ENCODE assay signal across 8 cellular contexts in the genomic region with DNA sequence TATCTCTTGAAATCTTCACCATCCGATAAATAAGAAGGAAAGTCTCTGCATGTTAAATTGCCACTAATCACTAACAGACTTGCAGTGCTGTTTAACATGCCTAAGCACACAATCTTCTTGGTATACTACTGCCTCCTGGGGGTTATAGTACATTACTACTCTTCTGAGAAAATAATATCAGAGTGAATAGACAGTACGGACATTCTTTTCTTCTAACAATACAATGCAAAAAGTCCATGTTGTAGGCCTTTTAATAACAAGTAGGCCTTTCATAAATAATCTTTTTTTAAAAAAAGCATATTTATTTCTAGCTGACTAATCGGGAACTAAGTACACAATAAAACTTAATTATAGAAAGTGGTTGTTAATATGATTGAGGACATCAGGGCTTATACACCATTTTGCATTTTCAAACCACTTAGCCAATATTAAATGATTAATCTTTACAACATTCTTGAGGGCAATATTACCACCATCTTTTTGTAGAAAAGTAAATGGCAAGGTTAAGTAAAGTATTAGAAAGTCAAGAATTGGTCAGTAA.
DNase-seq lines count a peak whose midpoint lies in the region; ATAC-seq and TF ChIP-seq lines count a peak whose summit lies in the region.

No MANE protein-coding gene starts in this region.

- no peak overlapping the region for H2AFZ ChIP-seq in GM23338

- no peaks in the 10 kb centered on the region for H3F3A ChIP-seq in GM23338 (replicated peaks; ENCODE audit: low read depth)

- intact Hi-C loops in ascending aorta (cut with DNase I): loop anchor here (1.0 kb wide), 2 partner anchors 544 to 575 kb away; no protein-coding TSS in a partner anchor

- H3K4me1 ChIP-seq in GM23338 (ENCODE audit: insufficient read depth) (no peaks in the 10 kb centered on the region), ascending aorta (no peaks in the 10 kb centered on the region)

- TF ChIP-seq CTCF in GM23338 (conservative IDR thresholded peaks at IDR 0.05; ENCODE audit: low read depth in 2 of 2) (peak; percentile 74 to 91), ascending aorta (IDR thresholded peaks at IDR 0.05) (peak; percentile 62 to 75 (median 75))

- H4K20me1 ChIP-seq in GM23338 (replicated peaks; ENCODE audit: insufficient read depth): no peaks in the 10 kb centered on the region

- H3K9me2 ChIP-seq in GM23338 (ENCODE audit: insufficient read depth): no peaks in the 10 kb centered on the region

- no peak overlapping the region for H3K27ac Mint-ChIP-seq in GM23338
- H3K27ac Mint-ChIP-seq in stimulated activated naive B cell treated with anti-CD40 and anti-IgM and Interleukin-4, amounts not matched to agents 10 μg/mL and 1 μg/mL and 100 μg/mL, for 72 hours: no peak overlapping the region

- ATAC-seq in GM23338 (peak; percentile 82), GM18498 (IDR thresholded peaks at IDR 0.05; ENCODE audit: unreplicated experiment) (no peak)
- ATAC-seq in stimulated activated naive B cell treated with anti-CD40 and anti-IgM and Interleukin-4, amounts not matched to agents 10 μg/mL and 1 μg/mL and 100 μg/mL, for 72 hours (replicated peaks): peak; percentile 85 to 93

- no peak overlapping the region for H3K4me3 Mint-ChIP-seq in GM23338
- no peak overlapping the region for H3K4me3 Mint-ChIP-seq in stimulated activated naive B cell treated with anti-CD40 and anti-IgM and Interleukin-4, amounts not matched to agents 10 μg/mL and 1 μg/mL and 100 μg/mL, for 72 hours

- H3K27me3 Mint-ChIP-seq in GM23338 (ENCODE audit: insufficient read depth, low read depth, poor library complexity): no peaks in the 10 kb centered on the region
- H3K27me3 Mint-ChIP-seq in stimulated activated naive B cell treated with anti-CD40 and anti-IgM and Interleukin-4, amounts not matched to agents 10 μg/mL and 1 μg/mL and 100 μg/mL, for 72 hours: peaks cover 0 to 15% of the 10 kb centered on the region in 2 donors

- no peak overlapping the region for H3K4me2 ChIP-seq in GM23338

- no peaks in the 10 kb centered on the region for H3K27me3 ChIP-seq in GM23338 (ENCODE audit: insufficient read depth)
- H3K27me3 ChIP-seq in ascending aorta: no peaks in the 10 kb centered on the region

- no peaks in the 10 kb centered on the region for H3K36me3 Mint-ChIP-seq in GM23338 (ENCODE audit: low read depth)
- no peaks in the 10 kb centered on the region for H3K36me3 Mint-ChIP-seq in stimulated activated naive B cell treated with anti-CD40 and anti-IgM and Interleukin-4, amounts not matched to agents 10 μg/mL and 1 μg/mL and 100 μg/mL, for 72 hours

- H3K4me1 Mint-ChIP-seq in GM23338: no peaks in the 10 kb centered on the region
- H3K4me1 Mint-ChIP-seq in stimulated activated naive B cell treated with anti-CD40 and anti-IgM and Interleukin-4, amounts not matched to agents 10 μg/mL and 1 μg/mL and 100 μg/mL, for 72 hours: peaks cover 0 to 2% of the 10 kb centered on the region in 2 donors

- H3K36me3 ChIP-seq in GM23338 (ENCODE audit: insufficient read depth): no peaks in the 10 kb centered on the region
- no peaks in the 10 kb centered on the region for H3K36me3 ChIP-seq in ascending aorta

- H3K9me3 ChIP-seq in ascending aorta: no peaks in the 10 kb centered on the region

- H3K4me3 ChIP-seq in GM23338: no peak overlapping the region
- no peak overlapping the region for H3K4me3 ChIP-seq in ascending aorta

- H3K9me3 Mint-ChIP-seq in GM23338: no peaks in the 10 kb centered on the region
- H3K9me3 Mint-ChIP-seq in stimulated activated naive B cell treated with anti-CD40 and anti-IgM and Interleukin-4, amounts not matched to agents 10 μg/mL and 1 μg/mL and 100 μg/mL, for 72 hours: no peaks in the 10 kb centered on the region

- no peak overlapping the region for H3K27ac ChIP-seq in GM23338 (ENCODE audit: low read depth)
- no peak overlapping the region for H3K27ac ChIP-seq in ascending aorta

- no peaks in the 10 kb centered on the region for H3K79me2 ChIP-seq in GM23338 (replicated peaks; ENCODE audit: insufficient read depth)

- DNase-seq in Ammon's horn (ENCODE audit: low spot score): peak; percentile 78
- DNase-seq in GM23338 (ENCODE audit: low spot score): peak; percentile 82
- peak; percentile 60 to 86 for DNase-seq in NCI-H446 (lab: John Stamatoyannopoulos, UW)
- no peak for DNase-seq in ascending aorta (ENCODE audit: low spot score in 2 of 2)
- peak; percentile 14 for DNase-seq in hepatic stellate cell (ENCODE audit: low spot score)
- DNase-seq in stimulated activated naive B cell treated with anti-CD40 and anti-IgM and Interleukin-4, amounts not matched to agents 10 μg/mL and 1 μg/mL and 100 μg/mL, for 72 hours: no peak
- no peak for DNase-seq in NK-92 (lab: John Stamatoyannopoulos, UW; ENCODE audit: unreplicated experiment)

TF ChIP-seq in GM23338, 12 proteins besides CTCF, POLR2A, EP300 and RAD21 (continues in another document):
- TF ChIP-seq, protein P1, sequence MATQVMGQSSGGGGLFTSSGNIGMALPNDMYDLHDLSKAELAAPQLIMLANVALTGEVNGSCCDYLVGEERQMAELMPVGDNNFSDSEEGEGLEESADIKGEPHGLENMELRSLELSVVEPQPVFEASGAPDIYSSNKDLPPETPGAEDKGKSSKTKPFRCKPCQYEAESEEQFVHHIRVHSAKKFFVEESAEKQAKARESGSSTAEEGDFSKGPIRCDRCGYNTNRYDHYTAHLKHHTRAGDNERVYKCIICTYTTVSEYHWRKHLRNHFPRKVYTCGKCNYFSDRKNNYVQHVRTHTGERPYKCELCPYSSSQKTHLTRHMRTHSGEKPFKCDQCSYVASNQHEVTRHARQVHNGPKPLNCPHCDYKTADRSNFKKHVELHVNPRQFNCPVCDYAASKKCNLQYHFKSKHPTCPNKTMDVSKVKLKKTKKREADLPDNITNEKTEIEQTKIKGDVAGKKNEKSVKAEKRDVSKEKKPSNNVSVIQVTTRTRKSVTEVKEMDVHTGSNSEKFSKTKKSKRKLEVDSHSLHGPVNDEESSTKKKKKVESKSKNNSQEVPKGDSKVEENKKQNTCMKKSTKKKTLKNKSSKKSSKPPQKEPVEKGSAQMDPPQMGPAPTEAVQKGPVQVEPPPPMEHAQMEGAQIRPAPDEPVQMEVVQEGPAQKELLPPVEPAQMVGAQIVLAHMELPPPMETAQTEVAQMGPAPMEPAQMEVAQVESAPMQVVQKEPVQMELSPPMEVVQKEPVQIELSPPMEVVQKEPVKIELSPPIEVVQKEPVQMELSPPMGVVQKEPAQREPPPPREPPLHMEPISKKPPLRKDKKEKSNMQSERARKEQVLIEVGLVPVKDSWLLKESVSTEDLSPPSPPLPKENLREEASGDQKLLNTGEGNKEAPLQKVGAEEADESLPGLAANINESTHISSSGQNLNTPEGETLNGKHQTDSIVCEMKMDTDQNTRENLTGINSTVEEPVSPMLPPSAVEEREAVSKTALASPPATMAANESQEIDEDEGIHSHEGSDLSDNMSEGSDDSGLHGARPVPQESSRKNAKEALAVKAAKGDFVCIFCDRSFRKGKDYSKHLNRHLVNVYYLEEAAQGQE (IDR thresholded peaks at IDR 0.05; ENCODE audit: unreplicated experiment): no peak

Comparison
In these comparisons a context has a peak if more than half of its experiments do, and no peak if none do; other contexts are left out.
1. DNase-seq: peak in Ammon's horn (single experiment), GM23338 (single experiment), NCI-H446 (2 of 2) and hepatic stellate cell (single experiment); none in ascending aorta (0 of 2), stimulated activated naive B cell treated with anti-CD40 and anti-IgM and Interleukin-4, amounts not matched to agents 10 μg/mL and 1 μg/mL and 100 μg/mL, for 72 hours (single experiment) and NK-92 (single experiment).